In genomic region chr2:69113627-69114026, GRCh38 we compare ENCODE assay signal across 32 cellular contexts.
DNase-seq lines count a peak whose midpoint lies in the region; ATAC-seq and TF ChIP-seq lines count a peak whose summit lies in the region.
"Had no signal": no experiment of that assay in that cellular context is flagged by ENCODE, and none has a peak within 500 bp of the region (broad histone marks: within the 10 kb centered on the region; RNA-seq: fewer than 3 reads in every experiment).

No MANE protein-coding gene starts in this region.

- DNase-seq in AG20443 (ENCODE audit: low spot score) = peak; percentile 47
- DNase-seq in M059J (ENCODE audit: low read depth) = peak; percentile 28
- DNase-seq in fibroblast of the aortic adventitia (ENCODE audit: low read depth) = peak; percentile 21
- no peak for DNase-seq in NCI-H526 (lab: John Stamatoyannopoulos, UW)
- DNase-seq in dorsolateral prefrontal cortex = no peak
- DNase-seq in naive thymus-derived CD4-positive, alpha-beta T cell = no peak
- no peak for DNase-seq in activated CD8-positive, alpha-beta T cell treated with anti-CD3 and anti-CD28 coated beads for 36 hours
- DNase-seq: activated naive CD4-positive, alpha-beta T cell treated with anti-CD3 and anti-CD28 coated beads, Interleukin-2, amount 50 U/mL, for 16 hours; amniotic stem cell; CD8-positive, alpha-beta T cell; colonic mucosa; effector CD8-positive, alpha-beta T cell; head of caudate nucleus; midbrain; naive thymus-derived CD8-positive, alpha-beta T cell; NCI-H1417; NCI-H2029; NCI-H524 treated with DMSO at 0.1 percent for 48 hours; nucleus accumbens; Right ventricle myocardium superior; stimulated activated CD4-positive, alpha-beta T cell treated with anti-CD3 and anti-CD28 coated beads, Interleukin-15, amount 100 ng/mL, for 24 hours; T-helper 2 cell had no signal

- POLR2A ChIA-PET in naive thymus-derived CD4-positive, alpha-beta T cell (lab: Charles Lee) = no interaction called here
- POLR2A ChIA-PET in activated CD8-positive, alpha-beta T cell treated with anti-CD3 and anti-CD28 coated beads for 36 hours (lab: Charles Lee) = no interaction called here

- H3K9me3 ChIP-seq in skeletal muscle satellite cell (replicated peaks; ENCODE audit: low read length) = no peaks in the 10 kb centered on the region
- H3K9me3 ChIP-seq in naive thymus-derived CD4-positive, alpha-beta T cell (ENCODE audit: control insufficient read depth in 2 of 3, low read length in 3 of 3) = no peaks in the 10 kb centered on the region
- H3K9me3 ChIP-seq: A549, colonic mucosa, prostate gland had no signal

- no peak overlapping the region for H3K27ac ChIP-seq in dorsolateral prefrontal cortex
- no peak overlapping the region for H3K27ac ChIP-seq in naive thymus-derived CD4-positive, alpha-beta T cell (ENCODE audit: low read depth, low read length)
- H3K27ac ChIP-seq: colonic mucosa, KMS-11, prostate gland had no signal

- H3K4me1 Mint-ChIP-seq in naive thymus-derived CD4-positive, alpha-beta T cell = no peaks in the 10 kb centered on the region
- H3K4me1 Mint-ChIP-seq in activated CD8-positive, alpha-beta T cell treated with anti-CD3 and anti-CD28 coated beads for 36 hours (ENCODE audit: low read depth) = no peaks in the 10 kb centered on the region
- H3K4me1 Mint-ChIP-seq: activated T-helper 17 cell treated with anti-CD3 and anti-CD28 coated beads, Interleukin-2, amount 50 U/mL, for 72 hours; B cell; naive thymus-derived CD8-positive, alpha-beta T cell; stimulated activated effector memory CD8-positive, alpha-beta T cell treated with anti-CD3 and anti-CD28 coated beads, Interleukin-12 subunit alpha, Interleukin-12 subunit beta, amount 100 ng/mL, for 72 hours had no signal

- no peak for ATAC-seq in naive thymus-derived CD4-positive, alpha-beta T cell
- ATAC-seq in activated CD8-positive, alpha-beta T cell treated with anti-CD3 and anti-CD28 coated beads for 36 hours = no peak
- ATAC-seq: activated T-helper 17 cell treated with anti-CD3 and anti-CD28 coated beads, Interleukin-2, amount 50 U/mL, for 72 hours; CD8-positive, alpha-beta T cell; GM12878; naive thymus-derived CD8-positive, alpha-beta T cell; sciatic nerve; SK-N-SH treated with all-trans-retinoic acid at 6 μM for 48 hours had no signal

- TF ChIP-seq CTCF in fibroblast of the aortic adventitia (IDR thresholded peaks at IDR 0.05; ENCODE audit: insufficient read depth, low read length) (no peak), dorsolateral prefrontal cortex (IDR thresholded peaks at IDR 0.05 in 54 of 56, conservative IDR thresholded peaks at IDR 0.05 in 2 of 56; ENCODE audit: low read depth in 1 of 56, partially characterized antibody in 56 of 56) (no peak)
- no peak for TF ChIP-seq CTCF in activated CD8-positive, alpha-beta T cell treated with anti-CD3 and anti-CD28 coated beads for 36 hours (IDR thresholded peaks at IDR 0.05)

- H3K4me3 Mint-ChIP-seq in naive thymus-derived CD4-positive, alpha-beta T cell = no peak overlapping the region
- H3K4me3 Mint-ChIP-seq in activated CD8-positive, alpha-beta T cell treated with anti-CD3 and anti-CD28 coated beads for 36 hours = no peak overlapping the region
- H3K4me3 Mint-ChIP-seq: activated T-helper 17 cell treated with anti-CD3 and anti-CD28 coated beads, Interleukin-2, amount 50 U/mL, for 72 hours; B cell; CD8-positive, alpha-beta T cell; naive thymus-derived CD8-positive, alpha-beta T cell; stimulated activated effector memory CD8-positive, alpha-beta T cell treated with anti-CD3 and anti-CD28 coated beads, Interleukin-12 subunit alpha, Interleukin-12 subunit beta, amount 100 ng/mL, for 72 hours had no signal

- intact Hi-C loops in dorsolateral prefrontal cortex (cut with DNase I) = no loop called here
- intact Hi-C loops in naive thymus-derived CD4-positive, alpha-beta T cell (cut with micrococcal nuclease) = no loop called here
- intact Hi-C loops in activated CD8-positive, alpha-beta T cell treated with anti-CD3 and anti-CD28 coated beads for 36 hours (cut with micrococcal nuclease) = no loop called here

- no peaks in the 10 kb centered on the region for H3K27me3 ChIP-seq in skeletal muscle satellite cell (ENCODE audit: control insufficient read depth, insufficient read depth, low read length)
- H3K27me3 ChIP-seq in dorsolateral prefrontal cortex = no peaks in the 10 kb centered on the region
- H3K27me3 ChIP-seq in naive thymus-derived CD4-positive, alpha-beta T cell (ENCODE audit: control insufficient read depth in 2 of 2, insufficient read depth in 2 of 2, low read length in 2 of 2) = peaks cover 0 to 3% of the 10 kb centered on the region in 2 donors
- H3K27me3 ChIP-seq: colonic mucosa had no signal

- no peaks in the 10 kb centered on the region for H3K36me3 Mint-ChIP-seq in naive thymus-derived CD4-positive, alpha-beta T cell
- no peaks in the 10 kb centered on the region for H3K36me3 Mint-ChIP-seq in activated CD8-positive, alpha-beta T cell treated with anti-CD3 and anti-CD28 coated beads for 36 hours (ENCODE audit: low read depth)
- H3K36me3 Mint-ChIP-seq: CD8-positive, alpha-beta T cell; naive thymus-derived CD8-positive, alpha-beta T cell; stimulated activated effector memory CD8-positive, alpha-beta T cell treated with anti-CD3 and anti-CD28 coated beads, Interleukin-12 subunit alpha, Interleukin-12 subunit beta, amount 100 ng/mL, for 72 hours had no signal

- H3K9ac ChIP-seq in skeletal muscle satellite cell (ENCODE audit: low read depth, low read length) = peak overlapping the region; percentile 25
- H3K9ac ChIP-seq: KMS-11 had no signal

- peaks cover 24% of the 10 kb centered on the region for H3K4me1 ChIP-seq in skeletal muscle satellite cell (ENCODE audit: control insufficient read depth, insufficient read depth, low read length)
- no peaks in the 10 kb centered on the region for H3K4me1 ChIP-seq in naive thymus-derived CD4-positive, alpha-beta T cell (ENCODE audit: control insufficient read depth in 2 of 2, insufficient read depth in 2 of 2, low read length in 2 of 2)
- H3K4me1 ChIP-seq: colonic mucosa, prostate gland had no signal

- peaks cover 5% of the 10 kb centered on the region for H3K36me3 ChIP-seq in skeletal muscle satellite cell (ENCODE audit: insufficient read depth, low read length)
- no peaks in the 10 kb centered on the region for H3K36me3 ChIP-seq in naive thymus-derived CD4-positive, alpha-beta T cell (ENCODE audit: control insufficient read depth in 2 of 3, insufficient read depth in 3 of 3, low read length in 3 of 3)
- H3K36me3 ChIP-seq: colonic mucosa, prostate gland had no signal

- peaks cover 0 to 29% (median 9%) of the 10 kb centered on the region in 5 donors for H3K27me3 Mint-ChIP-seq in naive thymus-derived CD4-positive, alpha-beta T cell
- peaks cover 7% of the 10 kb centered on the region for H3K27me3 Mint-ChIP-seq in activated CD8-positive, alpha-beta T cell treated with anti-CD3 and anti-CD28 coated beads for 36 hours

- H3K27ac Mint-ChIP-seq in naive thymus-derived CD4-positive, alpha-beta T cell = no peak overlapping the region
- no peak overlapping the region for H3K27ac Mint-ChIP-seq in activated CD8-positive, alpha-beta T cell treated with anti-CD3 and anti-CD28 coated beads for 36 hours
- H3K27ac Mint-ChIP-seq: activated T-helper 17 cell treated with anti-CD3 and anti-CD28 coated beads, Interleukin-2, amount 50 U/mL, for 72 hours; B cell; CD8-positive, alpha-beta T cell; naive thymus-derived CD8-positive, alpha-beta T cell; stimulated activated effector memory CD8-positive, alpha-beta T cell treated with anti-CD3 and anti-CD28 coated beads, Interleukin-12 subunit alpha, Interleukin-12 subunit beta, amount 100 ng/mL, for 72 hours had no signal

- CTCF ChIA-PET in naive thymus-derived CD4-positive, alpha-beta T cell (lab: Charles Lee) = no interaction called here
- CTCF ChIA-PET in activated CD8-positive, alpha-beta T cell treated with anti-CD3 and anti-CD28 coated beads for 36 hours (lab: Charles Lee) = no interaction called here

- H3K9me3 Mint-ChIP-seq in naive thymus-derived CD4-positive, alpha-beta T cell = peaks cover 0 to 2% (median 0%) of the 10 kb centered on the region in 11 donors
- no peaks in the 10 kb centered on the region for H3K9me3 Mint-ChIP-seq in activated CD8-positive, alpha-beta T cell treated with anti-CD3 and anti-CD28 coated beads for 36 hours
- H3K9me3 Mint-ChIP-seq: activated T-helper 17 cell treated with anti-CD3 and anti-CD28 coated beads, Interleukin-2, amount 50 U/mL, for 72 hours; CD8-positive, alpha-beta T cell; naive thymus-derived CD8-positive, alpha-beta T cell; stimulated activated effector memory CD8-positive, alpha-beta T cell treated with anti-CD3 and anti-CD28 coated beads, Interleukin-12 subunit alpha, Interleukin-12 subunit beta, amount 100 ng/mL, for 72 hours had no signal

- H3K4me3 ChIP-seq in fibroblast of the aortic adventitia (ENCODE audit: low read depth, low read length) (no peak overlapping the region), skeletal muscle satellite cell (ENCODE audit: low read length) (no peak overlapping the region), dorsolateral prefrontal cortex (no peak overlapping the region)
- H3K4me3 ChIP-seq in naive thymus-derived CD4-positive, alpha-beta T cell (ENCODE audit: low read length) = no peak overlapping the region
- H3K4me3 ChIP-seq: A549, colonic mucosa, GM12878, prostate gland had no signal

- no peak overlapping the region for H3K4me2 ChIP-seq in skeletal muscle satellite cell (ENCODE audit: low read length)
- H3K4me2 ChIP-seq: A549, KMS-11 had no signal

Comparison
In these comparisons a context has a peak if more than half of its experiments do, and no peak if none do; other contexts are left out.
1. DNase-seq: peak in AG20443 (single experiment), M059J (single experiment) and fibroblast of the aortic adventitia (single experiment); none in NCI-H526 (0 of 2), dorsolateral prefrontal cortex (0 of 10), naive thymus-derived CD4-positive, alpha-beta T cell (0 of 9) and activated CD8-positive, alpha-beta T cell treated with anti-CD3 and anti-CD28 coated beads for 36 hours (single experiment).